ENCODE assay signal across 1 cellular context in the genomic region with DNA sequence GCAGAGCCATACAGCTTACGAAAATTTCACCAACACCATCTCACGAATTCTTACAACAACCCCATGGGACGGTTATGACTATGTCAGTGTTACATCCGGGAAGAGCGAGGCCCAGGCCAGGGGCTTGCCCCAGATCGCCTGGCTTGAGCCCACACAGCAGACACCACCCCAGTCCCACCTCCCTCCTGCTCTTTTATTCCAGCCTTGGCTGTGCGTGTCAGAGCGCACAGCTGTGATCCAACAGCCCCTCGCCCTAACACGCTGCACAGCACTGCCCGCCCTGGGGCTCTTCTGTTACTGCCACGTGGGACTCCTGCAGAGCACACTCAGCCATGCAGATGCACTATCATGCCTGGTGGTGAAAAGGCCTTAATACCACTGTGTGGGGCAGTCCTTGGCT.
TF ChIP-seq lines count a peak whose summit lies in the region.

No MANE protein-coding gene starts in this region.

TF ChIP-seq in A549, 52 proteins besides CTCF, POLR2A, EP300 and RAD21:
- TF ChIP-seq ZNF302 (CRISPR knock-in tag; IDR thresholded peaks at IDR 0.05) (no peak), JUN (IDR thresholded peaks at IDR 0.05) (no peak), POLR2AphosphoS2 (conservative IDR thresholded peaks at IDR 0.05; ENCODE audit: low read length) (no peak), HOXB5 (CRISPR knock-in tag; IDR thresholded peaks at IDR 0.05) (no peak)
